ENCODE assay signal across 8 cellular contexts in the genomic region with DNA sequence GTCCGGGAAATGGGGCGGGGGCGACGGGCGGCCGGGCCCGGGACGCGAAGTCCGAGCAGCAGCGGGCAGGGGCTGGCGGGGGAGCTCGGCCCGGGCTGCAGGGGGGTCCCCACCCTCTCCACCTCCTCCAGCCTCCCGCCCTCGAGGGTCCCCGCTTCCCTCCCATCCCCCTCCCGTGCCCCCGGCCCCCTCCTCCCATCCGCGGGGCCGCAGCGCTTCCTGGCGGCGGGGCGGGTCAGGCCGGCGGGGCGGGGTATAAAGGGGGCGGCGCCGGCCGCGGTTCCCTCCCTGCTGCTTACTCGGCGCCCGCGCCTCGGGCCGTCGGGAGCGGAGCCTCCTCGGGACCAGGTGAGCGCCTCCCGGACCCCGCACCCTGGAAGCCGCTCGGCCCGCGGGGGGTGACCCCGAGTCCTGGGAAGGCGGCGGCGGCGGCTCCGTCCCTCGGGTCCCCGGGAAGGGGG. TPM values are rescaled to one million over a fixed set of nuclear protein-coding genes. Genes with fewer than 3 reads are reported as not detected.
DNase-seq lines count a peak whose midpoint lies in the region; ATAC-seq and TF ChIP-seq lines count a peak whose summit lies in the region.

A gene (plus strand): TSS at position 287 of the 461 bp plus-strand sequence.

- intact Hi-C loops in spleen (cut with DNase I; ENCODE audit: low total_unique reads): no loop called here

- in situ Hi-C loops in astrocyte of the spinal cord (cut with HindIII; ENCODE audit: low sequenced_read_pairs): no loop called here

- peak within 1 kb of the TSS; percentile 53 for H3K4me3 ChIP-seq in H7 (ENCODE audit: insufficient read depth, low read depth, low read length)
- peak within 1 kb of the TSS; percentile 77 for H3K4me3 ChIP-seq in astrocyte of the spinal cord (ENCODE audit: low read depth, low read length)
- H3K4me3 ChIP-seq in iPS-18c (ENCODE audit: insufficient read depth, low read depth, low read length): peak within 1 kb of the TSS; percentile 57
- peak within 1 kb of the TSS; percentile 42 to 80 (median 52) for H3K4me3 ChIP-seq in spleen

- H3K27ac ChIP-seq in spleen: peak within 1 kb of the TSS; percentile 19 to 90 (median 84)

- H3K27me3 ChIP-seq in H7 (ENCODE audit: control insufficient read depth, insufficient read depth, low read length): peaks cover 7% of the 10 kb centered on the region
- H3K27me3 ChIP-seq in spleen (replicated peaks in 1 of 7): peaks cover 0 to 56% (median 24%) of the 10 kb centered on the region in 7 donors

- DNase-seq in H7 (peak; percentile 98), T-helper 9 cell (peak; percentile 30), astrocyte of the spinal cord (ENCODE audit: low read depth, low spot score) (peak; percentile 67), spleen (peak; percentile 83), NCI-H1092 treated with DMSO at 0.1 percent for 48 hours (lab: John Stamatoyannopoulos, UW) (no peak)

- H3K9me3 ChIP-seq in iPS-18c (ENCODE audit: control insufficient read depth, insufficient read depth, low read length) (peaks cover 8% of the 10 kb centered on the region), spleen (peaks cover 0 to 16% (median 10%) of the 10 kb centered on the region in 8 donors)

- TF ChIP-seq POLR2A in spleen (IDR thresholded peaks at IDR 0.05): peak in 1 of 3 donors; percentile 30

- TF ChIP-seq CTCF in astrocyte of the spinal cord (IDR thresholded peaks at IDR 0.05; ENCODE audit: low read depth, low read length) (peak; percentile 34), spleen (IDR thresholded peaks at IDR 0.05 in 8 of 11, conservative IDR thresholded peaks at IDR 0.05 in 3 of 11) (peak in 6 of 11 experiments; percentile 19 to 52 (median 35))

- no peaks in the 10 kb centered on the region for H3K36me3 ChIP-seq in H7 (replicated peaks; ENCODE audit: control insufficient read depth, insufficient read depth, low read length)
- no peaks in the 10 kb centered on the region for H3K36me3 ChIP-seq in spleen

- ATAC-seq in GM18861 (IDR thresholded peaks at IDR 0.05; ENCODE audit: unreplicated experiment): no peak
- no peak for ATAC-seq in HG02938 (IDR thresholded peaks at IDR 0.05; ENCODE audit: unreplicated experiment)

- peaks cover 0 to 42% (median 10%) of the 10 kb centered on the region in 6 donors for H3K4me1 ChIP-seq in spleen

- WGBS in spleen, 5 donors: 0 to 2% (median 0%) methylated on average over 1 to 58 of the region's 58 CpGs

RNA-seq across cellular contexts. Expression of the gene that starts here (rescaled TPM):
- 127 and 143 TPM in 2 replicates for total RNA-seq in H7 (2014; rRNA removed; shearing (Covaris generic))
- total RNA-seq in spleen: 100 to 1,000 TPM; 105 to 259 (median 198) TPM
- polyA plus RNA-seq in spleen: 100 to 1,000 TPM; 101 to 244 (median 110) TPM
